In genomic region chr7:131626643-131627042, GRCh38 we compare ENCODE assay signal across 1 cellular context.
TF ChIP-seq lines count a peak whose summit lies in the region.

No MANE protein-coding gene starts in this region.

TF ChIP-seq in A549, 52 proteins besides CTCF, POLR2A, EP300 and RAD21 (continued from another document):
- TF ChIP-seq HMGXB4 (CRISPR knock-in tag; IDR thresholded peaks at IDR 0.05; ENCODE audit: borderline replicate concordance) (no peak), NR3C1 (IDR thresholded peaks at IDR 0.05) (no peak), JUN (IDR thresholded peaks at IDR 0.05) (no peak), ATOH8 (CRISPR knock-in tag; IDR thresholded peaks at IDR 0.05; ENCODE audit: low read depth) (no peak), ZNF302 (CRISPR knock-in tag; IDR thresholded peaks at IDR 0.05) (no peak), REST (IDR thresholded peaks at IDR 0.05) (no peak), E2F6 (IDR thresholded peaks at IDR 0.05; ENCODE audit: borderline replicate concordance, low read depth) (no peak), RFX5 (IDR thresholded peaks at IDR 0.05) (no peak), RNF2 (IDR thresholded peaks at IDR 0.05; ENCODE audit: borderline replicate concordance, low read depth) (no peak), FOSL2 (IDR thresholded peaks at IDR 0.05) (no peak), FOSL2 (CRISPR knock-in tag; IDR thresholded peaks at IDR 0.05) (no peak), GATA3 (IDR thresholded peaks at IDR 0.05; ENCODE audit: borderline replicate concordance) (no peak), CBX8 (IDR thresholded peaks at IDR 0.05) (no peak)
